ENCODE assay signal across 19 cellular contexts in genomic region chr6:89324304-89324703, GRCh38.
"Had no signal": no experiment of that assay in that cellular context is flagged by ENCODE, and none has a peak within 500 bp of the region (broad histone marks: within the 10 kb centered on the region; RNA-seq: fewer than 3 reads in every experiment).

No MANE protein-coding gene starts in this region.

- H3K9me3 Mint-ChIP-seq: activated CD4-positive, alpha-beta memory T cell treated with anti-CD3 and anti-CD28 coated beads, Interleukin-2, amount 10 ng/mL, durations not matched to agents 7 days and 5 days; activated naive CD8-positive, alpha-beta T cell treated with anti-CD3 and anti-CD28 coated beads, Interleukin-2, amount 50 U/mL, for 24 hours; activated T-helper 1 cell treated with anti-CD3 and anti-CD28 coated beads, Interleukin-12 subunit alpha, Interleukin-12 subunit beta, Interleukin-2, Interleukin-4 antibody, amounts not matched to agents 30 ng/mL and 10 ng/mL and 1 ng/mL, durations not matched to agents 14 hours and 24 hours and 36 hours; stimulated activated naive CD8-positive, alpha-beta T cell treated with anti-CD3 and anti-CD28 coated beads, Interleukin-15, Interleukin-2, amounts not matched to agents 100 ng/mL and 50 ng/mL, for 24 hours had no signal

- H3K4me1 Mint-ChIP-seq: activated CD4-positive, alpha-beta memory T cell treated with anti-CD3 and anti-CD28 coated beads, Interleukin-2, amount 10 ng/mL, durations not matched to agents 7 days and 5 days had no signal

- H3K27ac Mint-ChIP-seq: activated CD4-positive, alpha-beta memory T cell treated with anti-CD3 and anti-CD28 coated beads, Interleukin-2, amount 10 ng/mL, durations not matched to agents 7 days and 5 days; activated naive CD8-positive, alpha-beta T cell treated with anti-CD3 and anti-CD28 coated beads, Interleukin-2, amount 50 U/mL, for 24 hours; activated T-helper 1 cell treated with anti-CD3 and anti-CD28 coated beads, Interleukin-12 subunit alpha, Interleukin-12 subunit beta, Interleukin-2, Interleukin-4 antibody, amounts not matched to agents 30 ng/mL and 10 ng/mL and 1 ng/mL, durations not matched to agents 14 hours and 24 hours and 36 hours; stimulated activated naive CD8-positive, alpha-beta T cell treated with anti-CD3 and anti-CD28 coated beads, Interleukin-15, Interleukin-2, amounts not matched to agents 100 ng/mL and 50 ng/mL, for 24 hours; T-helper 17 cell had no signal

- H3K4me3 Mint-ChIP-seq: activated CD4-positive, alpha-beta memory T cell treated with anti-CD3 and anti-CD28 coated beads, Interleukin-2, amount 10 ng/mL, durations not matched to agents 7 days and 5 days; activated naive CD8-positive, alpha-beta T cell treated with anti-CD3 and anti-CD28 coated beads, Interleukin-2, amount 50 U/mL, for 24 hours; activated T-helper 1 cell treated with anti-CD3 and anti-CD28 coated beads, Interleukin-12 subunit alpha, Interleukin-12 subunit beta, Interleukin-2, Interleukin-4 antibody, amounts not matched to agents 30 ng/mL and 10 ng/mL and 1 ng/mL, durations not matched to agents 14 hours and 24 hours and 36 hours; nephron progenitor cell; stimulated activated naive CD8-positive, alpha-beta T cell treated with anti-CD3 and anti-CD28 coated beads, Interleukin-15, Interleukin-2, amounts not matched to agents 100 ng/mL and 50 ng/mL, for 24 hours; T-helper 17 cell had no signal

- H3K9me3 ChIP-seq: suprapubic skin, transverse colon, uterus had no signal

- H3K27me3 ChIP-seq: suprapubic skin, transverse colon, uterus had no signal

- H3K36me3 ChIP-seq: uterus had no signal

- H3K4me1 ChIP-seq: suprapubic skin, transverse colon, uterus had no signal

- H3K4me3 ChIP-seq: suprapubic skin, transverse colon, uterus had no signal

- DNase-seq: activated CD4-positive, alpha-beta memory T cell treated with anti-CD3 and anti-CD28 coated beads, Interleukin-2, amount 10 ng/mL, durations not matched to agents 7 days and 5 days; activated CD4-positive, alpha-beta T cell treated with anti-CD3 and anti-CD28 coated beads for 48 hours; activated gamma-delta T cell; activated naive CD4-positive, alpha-beta T cell treated with anti-CD3 and anti-CD28 coated beads, Interleukin-2, amount 50 U/mL, for 16 hours; activated naive CD8-positive, alpha-beta T cell treated with anti-CD3 and anti-CD28 coated beads, Interleukin-2, amount 50 U/mL, for 24 hours; cortex of kidney; erythroblast; foreskin fibroblast; hypothalamus; nephron progenitor cell; nucleus accumbens; stimulated activated CD4-positive, alpha-beta T cell treated with anti-CD3 and anti-CD28 coated beads, Interleukin-4, amount 100 ng/mL, for 4 hours; SW 1271; T-helper 17 cell; transverse colon; uterus had no signal

- ATAC-seq: activated naive CD8-positive, alpha-beta T cell treated with anti-CD3 and anti-CD28 coated beads, Interleukin-2, amount 50 U/mL, for 24 hours; T-helper 17 cell had no signal

- H3K27ac ChIP-seq: suprapubic skin, uterus had no signal

- H3K27me3 Mint-ChIP-seq: activated CD4-positive, alpha-beta memory T cell treated with anti-CD3 and anti-CD28 coated beads, Interleukin-2, amount 10 ng/mL, durations not matched to agents 7 days and 5 days; activated naive CD8-positive, alpha-beta T cell treated with anti-CD3 and anti-CD28 coated beads, Interleukin-2, amount 50 U/mL, for 24 hours; stimulated activated naive CD8-positive, alpha-beta T cell treated with anti-CD3 and anti-CD28 coated beads, Interleukin-15, Interleukin-2, amounts not matched to agents 100 ng/mL and 50 ng/mL, for 24 hours; T-helper 17 cell had no signal
